36 cellular contexts compared by ENCODE assay signal in the genomic region with DNA sequence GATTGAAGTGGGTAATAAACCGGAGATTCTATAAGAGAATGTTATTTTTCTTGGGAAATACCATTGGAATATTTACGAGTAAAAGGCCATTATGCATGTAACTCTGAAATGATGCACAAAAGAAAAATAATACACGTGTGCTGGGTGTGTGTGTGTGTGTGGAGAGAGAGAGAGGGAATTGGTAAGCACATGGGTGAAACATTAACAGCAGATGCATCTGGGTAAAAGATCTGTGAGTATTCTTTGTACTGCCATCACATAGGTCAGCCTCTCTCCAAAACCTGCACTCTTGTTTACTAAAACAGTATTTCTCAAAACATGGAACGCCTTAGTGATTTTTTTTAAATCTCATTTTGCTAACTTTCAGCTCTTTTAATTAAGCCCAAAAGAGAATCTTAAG. TPM values are rescaled to one million over a fixed set of nuclear protein-coding genes. Genes with fewer than 3 reads are reported as not detected.
"Had no signal": no experiment of that assay in that cellular context is flagged by ENCODE, and none has a peak within 500 bp of the region (broad histone marks: within the 10 kb centered on the region; RNA-seq: fewer than 3 reads in every experiment).

No MANE protein-coding gene starts in this region.

- H3K4me3 ChIP-seq: SJCRH30, SK-N-MC had no signal

- H3K27ac Mint-ChIP-seq: activated B cell treated with CpG ODN at 0.5 μM for 24 hours; activated CD4-positive, alpha-beta memory T cell treated with anti-CD3 and anti-CD28 coated beads, Interleukin-2, amount 10 ng/mL, durations not matched to agents 7 days and 5 days; activated naive CD8-positive, alpha-beta T cell treated with anti-CD3 and anti-CD28 coated beads for 36 hours; activated T-cell treated with anti-CD3 and anti-CD28 coated beads, Interleukin-2, amount 50 U/mL, for 72 hours; activated T-helper 17 cell treated with anti-CD3 and anti-CD28 coated beads, Interleukin-2, amount 50 U/mL, for 72 hours; T-helper 17 cell had no signal

- H3K4me3 Mint-ChIP-seq: activated B cell treated with CpG ODN at 0.5 μM for 24 hours; activated CD4-positive, alpha-beta memory T cell treated with anti-CD3 and anti-CD28 coated beads, Interleukin-2, amount 10 ng/mL, durations not matched to agents 7 days and 5 days; activated naive CD8-positive, alpha-beta T cell treated with anti-CD3 and anti-CD28 coated beads for 36 hours; activated T-cell treated with anti-CD3 and anti-CD28 coated beads, Interleukin-2, amount 50 U/mL, for 72 hours; activated T-helper 17 cell treated with anti-CD3 and anti-CD28 coated beads, Interleukin-2, amount 50 U/mL, for 72 hours; T-helper 17 cell had no signal

- ATAC-seq: activated T-cell treated with anti-CD3 and anti-CD28 coated beads, Interleukin-2, amount 50 U/mL, for 72 hours; activated T-helper 17 cell treated with anti-CD3 and anti-CD28 coated beads, Interleukin-2, amount 50 U/mL, for 72 hours; Panc1; T-helper 17 cell had no signal

- H3K4me1 Mint-ChIP-seq: activated B cell treated with CpG ODN at 0.5 μM for 24 hours; activated CD4-positive, alpha-beta memory T cell treated with anti-CD3 and anti-CD28 coated beads, Interleukin-2, amount 10 ng/mL, durations not matched to agents 7 days and 5 days; activated naive CD8-positive, alpha-beta T cell treated with anti-CD3 and anti-CD28 coated beads for 36 hours; activated T-helper 17 cell treated with anti-CD3 and anti-CD28 coated beads, Interleukin-2, amount 50 U/mL, for 72 hours; T-helper 17 cell had no signal

- H3K9me3 Mint-ChIP-seq: activated CD4-positive, alpha-beta memory T cell treated with anti-CD3 and anti-CD28 coated beads, Interleukin-2, amount 10 ng/mL, durations not matched to agents 7 days and 5 days; activated naive CD8-positive, alpha-beta T cell treated with anti-CD3 and anti-CD28 coated beads for 36 hours; activated T-helper 17 cell treated with anti-CD3 and anti-CD28 coated beads, Interleukin-2, amount 50 U/mL, for 72 hours had no signal

- H3K36me3 Mint-ChIP-seq: activated naive CD8-positive, alpha-beta T cell treated with anti-CD3 and anti-CD28 coated beads for 36 hours had no signal

- H3K27ac ChIP-seq: brain microvascular endothelial cell, KMS-11, SJCRH30, SK-N-MC, VCaP had no signal

- H3K4me1 ChIP-seq: SJCRH30 had no signal

- H3K27me3 ChIP-seq: SJCRH30 had no signal

- H3K36me3 ChIP-seq: brain microvascular endothelial cell, SJCRH30 had no signal

- H3K4me2 ChIP-seq: KMS-11 had no signal

- H3K9ac ChIP-seq: KMS-11 had no signal

- DNase-seq: activated B cell treated with CpG ODN at 0.5 μM for 24 hours; activated CD4-positive, alpha-beta memory T cell treated with anti-CD3 and anti-CD28 coated beads, Interleukin-2, amount 10 ng/mL, durations not matched to agents 7 days and 5 days; activated CD4-positive, alpha-beta T cell treated with anti-CD3 and anti-CD28 coated beads for 4 hours; activated CD4-positive, CD25-positive, alpha-beta regulatory T cell treated with anti-CD3 and anti-CD28 coated beads, Interleukin-2, amount 50 U/mL, for 72 hours; activated CD8-positive, alpha-beta memory T cell treated with anti-CD3 and anti-CD28 coated beads for 24 hours; activated effector memory CD4-positive, alpha-beta T cell treated with anti-CD3 and anti-CD28 coated beads, Interleukin-2, amount 50 U/mL, for 16 hours; activated naive CD4-positive, alpha-beta T cell; activated naive CD4-positive, alpha-beta T cell treated with anti-CD3 and anti-CD28 coated beads, Interleukin-2, amount 50 U/mL, for 16 hours; activated naive CD8-positive, alpha-beta T cell treated with anti-CD3 and anti-CD28 coated beads for 36 hours; activated T-cell treated with anti-CD3 and anti-CD28 coated beads, Interleukin-2, amount 50 U/mL, for 1 hour; activated T-cell treated with anti-CD3 and anti-CD28 coated beads, Interleukin-2, amount 50 U/mL, for 72 hours; amniotic stem cell; aorta; brain microvascular endothelial cell; central memory CD4-positive, alpha-beta T cell; MM.1S; MV-4-11; NCI-H1092; NCI-H1436 treated with DMSO at 0.1 percent for 48 hours; NCI-H1694 treated with DMSO at 0.1 percent for 48 hours; NCI-H2029; NCI-H2107; NCI-H2171 treated with DMSO at 0.1 percent for 48 hours; NCI-H2227 treated with DMSO at 0.1 percent for 48 hours; NCI-H446; NCI-H510A treated with DMSO at 0.1 percent for 48 hours; SHP77; SJCRH30; T-helper 17 cell; T-helper 9 cell had no signal

RNA-seq across cellular contexts. Expression of gene EYA2, which starts 28.9 kb away (rescaled TPM):
- total RNA-seq: activated naive CD8-positive, alpha-beta T cell treated with anti-CD3 and anti-CD28 coated beads for 36 hours; RPMI7951 had no signal
